8 cellular contexts compared by ENCODE assay signal in the genomic region with DNA sequence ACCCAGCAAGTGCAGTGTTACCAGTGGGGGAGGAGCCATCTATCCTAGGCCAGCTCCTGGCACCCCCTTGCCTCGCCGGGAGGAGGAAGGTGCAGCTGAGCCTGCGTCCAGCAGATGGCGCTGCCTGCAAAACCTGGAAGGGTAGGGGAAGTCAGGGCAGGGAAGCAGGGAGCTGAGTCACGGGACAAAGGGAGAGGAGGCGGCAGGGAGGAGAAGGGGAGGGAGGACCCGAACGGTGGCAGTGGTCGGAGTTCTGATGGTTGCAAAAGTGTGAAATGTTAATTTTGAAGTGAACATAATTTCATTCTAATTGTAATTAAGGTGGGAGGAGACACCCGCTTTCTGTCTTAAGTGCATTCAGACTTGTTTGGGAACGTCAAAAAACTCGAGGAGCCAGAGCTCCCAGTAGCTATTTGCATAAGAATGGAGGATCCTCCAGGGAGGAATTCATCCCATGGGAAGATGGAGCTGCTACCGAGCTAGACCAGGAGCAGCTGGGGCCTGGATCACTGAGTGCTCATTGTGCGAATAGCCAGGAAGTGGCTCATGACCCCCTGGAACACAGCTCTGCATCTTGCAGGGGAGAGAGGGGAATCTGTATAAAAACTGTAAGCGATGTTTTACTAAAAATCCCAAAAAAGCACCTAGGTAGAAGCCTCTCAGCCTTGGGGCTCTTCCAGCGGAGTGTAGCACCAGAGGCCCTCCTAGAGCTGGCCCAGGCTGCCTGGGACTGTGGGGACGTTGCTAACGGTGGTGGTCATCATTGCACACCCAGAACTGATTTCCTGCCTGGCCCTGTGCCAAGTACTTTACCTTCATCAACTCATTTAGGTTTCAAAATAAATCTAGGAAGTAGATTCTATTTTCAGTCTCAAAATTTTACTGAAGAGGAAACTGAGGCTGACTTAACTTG. TPM values are rescaled to one million over a fixed set of nuclear protein-coding genes. Genes with fewer than 3 reads are reported as not detected.
DNase-seq lines count a peak whose midpoint lies in the region; ATAC-seq and TF ChIP-seq lines count a peak whose summit lies in the region.

No MANE protein-coding gene starts in this region.

- H3K9me3 ChIP-seq in heart right ventricle (no peaks in the 10 kb centered on the region), upper lobe of left lung (no peaks in the 10 kb centered on the region)

- peak; percentile 97 for TF ChIP-seq CTCF in GM12864 (IDR thresholded peaks at IDR 0.05; ENCODE audit: low read depth, low read length, missing control alignments)
- TF ChIP-seq CTCF in heart right ventricle (IDR thresholded peaks at IDR 0.05): peak; percentile 87 to 99 (median 98)
- TF ChIP-seq CTCF in upper lobe of left lung (IDR thresholded peaks at IDR 0.05): peak; percentile 92 to 97 (median 95)

- H3K27ac ChIP-seq in heart right ventricle: peak overlapping the region in 1 of 10 donors; percentile 24
- no peak overlapping the region for H3K27ac ChIP-seq in upper lobe of left lung

- WGBS in heart right ventricle, 2 donors: 22 to 25% methylated on average over 18 of the region's 18 CpGs
- WGBS in upper lobe of left lung, 2 donors: 25 to 30% methylated on average over 18 of the region's 18 CpGs

- intact Hi-C loops in heart right ventricle (cut with DNase I): loop anchor here in 3 of 10 donors (5.0 to 10.0 kb wide), 4 partner anchors 276 to 909 kb away; no protein-coding TSS in a partner anchor
- intact Hi-C loops in posterior vena cava (cut with DNase I): no loop called here

- TF ChIP-seq EP300 in upper lobe of left lung (IDR thresholded peaks at IDR 0.05): no peak

- ATAC-seq in HG02642 (IDR thresholded peaks at IDR 0.05; ENCODE audit: poor library complexity, unreplicated experiment) (peak; percentile 99), heart right ventricle (peak; percentile 98 to 99 (median 99)), upper lobe of left lung (ENCODE audit: low FRiP score in 2 of 2) (peak; percentile 97 to 99)

- peak; percentile 16 for DNase-seq in GM12864 (ENCODE audit: low read depth)
- DNase-seq in NCI-H1417 (lab: John Stamatoyannopoulos, UW): peak; percentile 86 to 94 (median 91)
- DNase-seq in T-helper 1 cell: peak; percentile 38 to 69 (median 53)
- DNase-seq in amniotic epithelial cell (ENCODE audit: low read depth): peak; percentile 92
- DNase-seq in heart right ventricle: peak; percentile 94 to 95
- DNase-seq in posterior vena cava (ENCODE audit: low spot score): peak; percentile 98
- peak; percentile 93 to 94 for DNase-seq in upper lobe of left lung

- no peak for TF ChIP-seq POLR2A in upper lobe of left lung (IDR thresholded peaks at IDR 0.05)

- peaks cover 0 to 2% (median 0%) of the 10 kb centered on the region in 7 donors for H3K27me3 ChIP-seq in heart right ventricle
- no peaks in the 10 kb centered on the region for H3K27me3 ChIP-seq in upper lobe of left lung

- H3K36me3 ChIP-seq in heart right ventricle: no peaks in the 10 kb centered on the region
- no peaks in the 10 kb centered on the region for H3K36me3 ChIP-seq in upper lobe of left lung

- H3K4me3 ChIP-seq in GM12864 (ENCODE audit: low read depth, low read length) (no peak overlapping the region), heart right ventricle (peak overlapping the region in 8 of 10 donors; percentile 8 to 49 (median 42)), upper lobe of left lung (peak overlapping the region in 3 of 4 donors; percentile 22 to 37 (median 31))

- H3K4me1 ChIP-seq in heart right ventricle: peaks cover 0 to 29% (median 13%) of the 10 kb centered on the region in 9 donors
- H3K4me1 ChIP-seq in upper lobe of left lung: peaks cover 5 to 20% (median 9%) of the 10 kb centered on the region in 4 donors

RNA-seq across cellular contexts. Expression of a gene that starts 59.5 kb away (rescaled TPM):
- total RNA-seq in heart right ventricle (100 to 1,000 TPM in 4 of 10 donors, 10 to 100 TPM in 6; 74.6 to 403 (median 98.5) TPM), posterior vena cava (100 to 1,000 TPM; 596 to 746 TPM), upper lobe of left lung (100 to 1,000 TPM in 4 of 6 donors, 10 to 100 TPM in 2; 18.9 to 360 (median 165) TPM)
- 10 to 100 TPM; 46.2 to 55.5 TPM for polyA plus RNA-seq in heart right ventricle

Comparison
In these comparisons a context has a peak if more than half of its experiments do, and no peak if none do; other contexts are left out.
1. DNase-seq: peak in every context shown above with its lines; median percentile 98 in posterior vena cava; 94 in heart right ventricle; 94 in upper lobe of left lung; 92 in amniotic epithelial cell; 91 in NCI-H1417; 53 in T-helper 1 cell; 16 in GM12864.